Comparison of ENCODE assay signal across 25 cellular contexts in genomic region chr15:60790641-60791040, GRCh38.
DNase-seq lines count a peak whose midpoint lies in the region; ATAC-seq and TF ChIP-seq lines count a peak whose summit lies in the region.
"Had no signal": no experiment of that assay in that cellular context is flagged by ENCODE, and none has a peak within 500 bp of the region (broad histone marks: within the 10 kb centered on the region; RNA-seq: fewer than 3 reads in every experiment).

No MANE protein-coding gene starts in this region.

- TF ChIP-seq EP300 in suprapubic skin (IDR thresholded peaks at IDR 0.05): no peak
- TF ChIP-seq EP300 in transverse colon (IDR thresholded peaks at IDR 0.05; ENCODE audit: low read depth): no peak

- CTCF ChIA-PET in activated CD4-positive, alpha-beta T cell treated with anti-CD3 and anti-CD28 coated beads for 36 hours (lab: Charles Lee): interaction anchor here (0.9 to 1.1 kb wide), 2 partner anchors 12 to 124 kb away, joined by 3 to 4 read pairs; no protein-coding TSS in a partner anchor
- CTCF ChIA-PET in activated CD4-positive, alpha-beta T cell treated with anti-CD3 and anti-CD28 coated beads, Interleukin-2, amount 10 ng/mL, durations not matched to agents 7 days and 5 days (lab: Charles Lee): interaction anchor here (0.5 kb wide), 1 partner anchor 270 kb away, joined by 3 read pairs; no protein-coding TSS in a partner anchor

- TF ChIP-seq CTCF in suprapubic skin (IDR thresholded peaks at IDR 0.05) (no peak), transverse colon (IDR thresholded peaks at IDR 0.05) (no peak)

- ATAC-seq in activated CD4-positive, alpha-beta T cell treated with anti-CD3 and anti-CD28 coated beads for 36 hours: no peak
- no peak for ATAC-seq in T-helper 17 cell
- no peak for ATAC-seq in HG03175 (IDR thresholded peaks at IDR 0.05; ENCODE audit: unreplicated experiment)
- ATAC-seq: GM23338, Panc1 had no signal

- H3K4me1 ChIP-seq in suprapubic skin (peaks cover 23% of the 10 kb centered on the region), transverse colon (no peaks in the 10 kb centered on the region)
- H3K4me1 ChIP-seq: BLaER1 treated with 17β-estradiol and CSF1 and Interleukin-3, amounts not matched to agents 10 nM and 100 nM; Caco-2; SJSA1 had no signal

- H3K36me3 ChIP-seq in suprapubic skin: no peaks in the 10 kb centered on the region
- no peaks in the 10 kb centered on the region for H3K36me3 ChIP-seq in transverse colon
- H3K36me3 ChIP-seq: BLaER1 treated with 17β-estradiol and CSF1 and Interleukin-3, amounts not matched to agents 10 nM and 100 nM; SJSA1 had no signal

- intact Hi-C loops in activated CD4-positive, alpha-beta T cell treated with anti-CD3 and anti-CD28 coated beads for 36 hours (cut with DNase I, micrococcal nuclease): no loop called here
- intact Hi-C loops in transverse colon (cut with DNase I; ENCODE audit: low total_unique reads): no loop called here

- peaks cover 24% of the 10 kb centered on the region for H3K9me3 Mint-ChIP-seq in activated CD4-positive, alpha-beta T cell treated with anti-CD3 and anti-CD28 coated beads for 36 hours (ENCODE audit: low read depth)
- H3K9me3 Mint-ChIP-seq in activated CD4-positive, alpha-beta T cell treated with anti-CD3 and anti-CD28 coated beads, Interleukin-2, amount 10 ng/mL, durations not matched to agents 7 days and 5 days: peaks cover 25% of the 10 kb centered on the region

- POLR2A ChIA-PET in activated CD4-positive, alpha-beta T cell treated with anti-CD3 and anti-CD28 coated beads for 36 hours (lab: Charles Lee): interaction anchor here (0.6 kb wide), 1 partner anchor 18 kb away, joined by 3 read pairs; no protein-coding TSS in a partner anchor
- POLR2A ChIA-PET in activated CD4-positive, alpha-beta T cell treated with anti-CD3 and anti-CD28 coated beads, Interleukin-2, amount 10 ng/mL, durations not matched to agents 7 days and 5 days (lab: Charles Lee): no interaction called here

- in situ Hi-C loops in transverse colon (cut with MboI; ENCODE audit: low pct_ligation_motif_present in 1 of 4, low pct_unique_long_range_greater_than_20kb in 1 of 4, low sequenced_read_pairs in 3 of 4): no loop called here

- TF ChIP-seq POLR2A in suprapubic skin (IDR thresholded peaks at IDR 0.05) (no peak), transverse colon (IDR thresholded peaks at IDR 0.05) (no peak)

- H3K9me3 ChIP-seq in T-helper 17 cell (ENCODE audit: control insufficient read depth, low read length, poor library complexity, severe bottlenecking): no peaks in the 10 kb centered on the region
- H3K9me3 ChIP-seq in suprapubic skin: no peaks in the 10 kb centered on the region
- no peaks in the 10 kb centered on the region for H3K9me3 ChIP-seq in transverse colon
- H3K9me3 ChIP-seq: Caco-2, SJSA1 had no signal

- H3K4me3 Mint-ChIP-seq in activated CD4-positive, alpha-beta T cell treated with anti-CD3 and anti-CD28 coated beads for 36 hours: no peak overlapping the region
- no peak overlapping the region for H3K4me3 Mint-ChIP-seq in activated CD4-positive, alpha-beta T cell treated with anti-CD3 and anti-CD28 coated beads, Interleukin-2, amount 10 ng/mL, durations not matched to agents 7 days and 5 days
- no peak overlapping the region for H3K4me3 Mint-ChIP-seq in T-helper 17 cell
- H3K4me3 Mint-ChIP-seq: CD4-positive, alpha-beta memory T cell; GM23338 had no signal

- WGBS in suprapubic skin: 65% methylated on average over 3 of the region's 3 CpGs
- 51 to 73% methylated on average over 2 to 3 of the region's 3 CpGs for WGBS in transverse colon (ENCODE audit: low coverage in 1 of 2), 2 donors

- H3K27me3 ChIP-seq in suprapubic skin: no peaks in the 10 kb centered on the region
- H3K27me3 ChIP-seq in transverse colon: no peaks in the 10 kb centered on the region
- H3K27me3 ChIP-seq: BLaER1 treated with 17β-estradiol and CSF1 and Interleukin-3, amounts not matched to agents 10 nM and 100 nM; SJSA1 had no signal

- H3K27me3 Mint-ChIP-seq in activated CD4-positive, alpha-beta T cell treated with anti-CD3 and anti-CD28 coated beads for 36 hours: no peaks in the 10 kb centered on the region
- peaks cover 1% of the 10 kb centered on the region for H3K27me3 Mint-ChIP-seq in activated CD4-positive, alpha-beta T cell treated with anti-CD3 and anti-CD28 coated beads, Interleukin-2, amount 10 ng/mL, durations not matched to agents 7 days and 5 days
- no peaks in the 10 kb centered on the region for H3K27me3 Mint-ChIP-seq in T-helper 17 cell
- H3K27me3 Mint-ChIP-seq: CD4-positive, alpha-beta memory T cell had no signal

- DNase-seq in activated CD4-positive, alpha-beta T cell treated with anti-CD3 and anti-CD28 coated beads for 36 hours: no peak
- DNase-seq in activated CD4-positive, alpha-beta T cell treated with anti-CD3 and anti-CD28 coated beads, Interleukin-2, amount 10 ng/mL, durations not matched to agents 7 days and 5 days: no peak
- DNase-seq in T-helper 17 cell (no peak), cerebellum (ENCODE audit: low spot score) (peak; percentile 19), suprapubic skin (ENCODE audit: low spot score in 2 of 2) (no peak), NCI-H1092 treated with DMSO at 0.1 percent for 48 hours (lab: John Stamatoyannopoulos, UW) (no peak), transverse colon (no peak)
- DNase-seq: 8988T; Caco-2; CD4-positive, alpha-beta memory T cell; DMS153; GDM1; HCEC 1CT; KBM-7; NCI-H1092; NCI-H1436 treated with DMSO at 0.1 percent for 48 hours; NCI-H2029 treated with DMSO at 0.1 percent for 48 hours; NCI-H524 treated with DMSO at 0.1 percent for 48 hours; NCI-H82 had no signal

- peak overlapping the region; percentile 61 for H3K27ac ChIP-seq in suprapubic skin
- H3K27ac ChIP-seq in transverse colon: no peak overlapping the region
- H3K27ac ChIP-seq: BLaER1 treated with 17β-estradiol and CSF1 and Interleukin-3, amounts not matched to agents 10 nM and 100 nM; HL-60; SJSA1 had no signal

- peaks cover 29% of the 10 kb centered on the region for H3K36me3 Mint-ChIP-seq in activated CD4-positive, alpha-beta T cell treated with anti-CD3 and anti-CD28 coated beads for 36 hours (ENCODE audit: low read depth)
- peaks cover 24% of the 10 kb centered on the region for H3K36me3 Mint-ChIP-seq in activated CD4-positive, alpha-beta T cell treated with anti-CD3 and anti-CD28 coated beads, Interleukin-2, amount 10 ng/mL, durations not matched to agents 7 days and 5 days (ENCODE audit: low read depth)
- no peaks in the 10 kb centered on the region for H3K36me3 Mint-ChIP-seq in T-helper 17 cell (ENCODE audit: low read depth)

- peaks cover 67% of the 10 kb centered on the region for H3K4me1 Mint-ChIP-seq in activated CD4-positive, alpha-beta T cell treated with anti-CD3 and anti-CD28 coated beads for 36 hours
- peaks cover 15% of the 10 kb centered on the region for H3K4me1 Mint-ChIP-seq in activated CD4-positive, alpha-beta T cell treated with anti-CD3 and anti-CD28 coated beads, Interleukin-2, amount 10 ng/mL, durations not matched to agents 7 days and 5 days
- H3K4me1 Mint-ChIP-seq in T-helper 17 cell: peaks cover 39% of the 10 kb centered on the region

- peak overlapping the region; percentile 35 for H3K27ac Mint-ChIP-seq in activated CD4-positive, alpha-beta T cell treated with anti-CD3 and anti-CD28 coated beads for 36 hours
- H3K27ac Mint-ChIP-seq in activated CD4-positive, alpha-beta T cell treated with anti-CD3 and anti-CD28 coated beads, Interleukin-2, amount 10 ng/mL, durations not matched to agents 7 days and 5 days: no peak overlapping the region
- H3K27ac Mint-ChIP-seq in T-helper 17 cell: peak overlapping the region; percentile 14
- H3K27ac Mint-ChIP-seq: GM23338 had no signal

- no peak overlapping the region for H3K4me3 ChIP-seq in suprapubic skin
- H3K4me3 ChIP-seq in transverse colon: no peak overlapping the region
- H3K4me3 ChIP-seq: BLaER1 treated with 17β-estradiol and CSF1 and Interleukin-3, amounts not matched to agents 10 nM and 100 nM; GM23338; SJSA1 had no signal
